In genomic region chr1:201495447-201496295, GRCh38 we compare ENCODE assay signal across 10 cellular contexts. TPM values are rescaled to one million over a fixed set of nuclear protein-coding genes. Genes with fewer than 3 reads are reported as not detected.
DNase-seq lines count a peak whose midpoint lies in the region; ATAC-seq and TF ChIP-seq lines count a peak whose summit lies in the region.
"Had no signal": no experiment of that assay in that cellular context is flagged by ENCODE, and none has a peak within 500 bp of the region (broad histone marks: within the 10 kb centered on the region; RNA-seq: fewer than 3 reads in every experiment).

No MANE protein-coding gene starts in this region.

- H3K27ac ChIP-seq in C4-2B (peak overlapping the region; percentile 6; the same call in 1 of the 2 replicates), cardiac muscle cell (peak overlapping the region; percentile 97)

- peaks cover 80% of the 10 kb centered on the region for H3K4me1 ChIP-seq in cardiac muscle cell (ENCODE audit: low read depth)

- in situ Hi-C loops in SK-MEL-5 (cut with HindIII; ENCODE audit: low pct_unique_long_range_greater_than_20kb, low sequenced_read_pairs): no loop called here

- H3K4me3 ChIP-seq in cardiac muscle cell: no peak overlapping the region

- peaks cover 2% of the 10 kb centered on the region for H3K4me1 Mint-ChIP-seq in activated T-helper 2 cell treated with anti-CD3 and anti-CD28 coated beads, Interferon-gamma antibody, Interleukin-2, Interleukin-4, amounts not matched to agents 10 μg/mL and 5 μg/mL and 100 μg/mL, durations not matched to agents 14 hours and 24 hours and 36 hours (ENCODE audit: low read depth)

- H3K27ac Mint-ChIP-seq in activated T-helper 2 cell treated with anti-CD3 and anti-CD28 coated beads, Interferon-gamma antibody, Interleukin-2, Interleukin-4, amounts not matched to agents 10 μg/mL and 5 μg/mL and 100 μg/mL, durations not matched to agents 14 hours and 24 hours and 36 hours: no peak overlapping the region
- H3K27ac Mint-ChIP-seq: dendritic cell treated with granulocyte-macrophage colony-stimulating factor and Interleukin-4, amounts not matched to agents 40 ng/mL and 50 ng/mL, for 4 days had no signal

- peak; percentile 88 for DNase-seq in SK-MEL-5 (ENCODE audit: low read depth, low spot score)
- DNase-seq in cardiac muscle cell (ENCODE audit: low read depth in 1 of 2, low spot score in 1 of 2): peak; percentile 88 to 97
- peak; percentile 98 for DNase-seq in pons (ENCODE audit: low spot score)
- DNase-seq in activated T-helper 2 cell treated with anti-CD3 and anti-CD28 coated beads, Interferon-gamma antibody, Interleukin-2, Interleukin-4, amounts not matched to agents 10 μg/mL and 5 μg/mL and 100 μg/mL, durations not matched to agents 14 hours and 24 hours and 36 hours (ENCODE audit: low spot score): no peak
- DNase-seq: DMS53 had no signal

- H3K9me3 Mint-ChIP-seq in activated T-helper 2 cell treated with anti-CD3 and anti-CD28 coated beads, Interferon-gamma antibody, Interleukin-2, Interleukin-4, amounts not matched to agents 10 μg/mL and 5 μg/mL and 100 μg/mL, durations not matched to agents 14 hours and 24 hours and 36 hours: no peaks in the 10 kb centered on the region
- H3K9me3 Mint-ChIP-seq: dendritic cell treated with granulocyte-macrophage colony-stimulating factor and Interleukin-4, amounts not matched to agents 40 ng/mL and 50 ng/mL, for 4 days had no signal

- H3K36me3 Mint-ChIP-seq in activated T-helper 2 cell treated with anti-CD3 and anti-CD28 coated beads, Interferon-gamma antibody, Interleukin-2, Interleukin-4, amounts not matched to agents 10 μg/mL and 5 μg/mL and 100 μg/mL, durations not matched to agents 14 hours and 24 hours and 36 hours (ENCODE audit: low read depth): peaks cover 39% of the 10 kb centered on the region

- H3K27me3 Mint-ChIP-seq in activated T-helper 2 cell treated with anti-CD3 and anti-CD28 coated beads, Interferon-gamma antibody, Interleukin-2, Interleukin-4, amounts not matched to agents 10 μg/mL and 5 μg/mL and 100 μg/mL, durations not matched to agents 14 hours and 24 hours and 36 hours (ENCODE audit: low read depth): no peaks in the 10 kb centered on the region
- H3K27me3 Mint-ChIP-seq: dendritic cell treated with granulocyte-macrophage colony-stimulating factor and Interleukin-4, amounts not matched to agents 40 ng/mL and 50 ng/mL, for 4 days had no signal

- no peaks in the 10 kb centered on the region for H3K36me3 ChIP-seq in cardiac muscle cell

- H3K9me3 ChIP-seq in cardiac muscle cell (ENCODE audit: low read depth): no peaks in the 10 kb centered on the region

- intact Hi-C loops in activated T-helper 2 cell treated with anti-CD3 and anti-CD28 coated beads, Interferon-gamma antibody, Interleukin-2, Interleukin-4, amounts not matched to agents 10 μg/mL and 5 μg/mL and 100 μg/mL, durations not matched to agents 14 hours and 24 hours and 36 hours (cut with micrococcal nuclease): no loop called here

- TF ChIP-seq CTCF in C4-2B (conservative IDR thresholded peaks at IDR 0.05) (no peak), cardiac muscle cell (IDR thresholded peaks at IDR 0.05; ENCODE audit: low read depth, low read length) (no peak)

- no peaks in the 10 kb centered on the region for H3K27me3 ChIP-seq in cardiac muscle cell

- ATAC-seq in GM19467 (IDR thresholded peaks at IDR 0.05; ENCODE audit: unreplicated experiment) (no peak), GM18858 (IDR thresholded peaks at IDR 0.05; ENCODE audit: unreplicated experiment) (no peak), HG03469 (IDR thresholded peaks at IDR 0.05; ENCODE audit: unreplicated experiment) (no peak)

- H3K4me3 Mint-ChIP-seq in activated T-helper 2 cell treated with anti-CD3 and anti-CD28 coated beads, Interferon-gamma antibody, Interleukin-2, Interleukin-4, amounts not matched to agents 10 μg/mL and 5 μg/mL and 100 μg/mL, durations not matched to agents 14 hours and 24 hours and 36 hours (ENCODE audit: low read depth): no peak overlapping the region
- H3K4me3 Mint-ChIP-seq: dendritic cell treated with granulocyte-macrophage colony-stimulating factor and Interleukin-4, amounts not matched to agents 40 ng/mL and 50 ng/mL, for 4 days had no signal

RNA-seq across cellular contexts. Expression of gene CSRP1, which starts 11.3 kb away (rescaled TPM):
- total RNA-seq in SK-MEL-5 (2014; rRNA removed; shearing (Covaris generic)): 56.4 and 67.0 TPM in 2 replicates
- polyA plus RNA-seq in SK-MEL-5 (2015; cell fraction: cytosol; rRNA removed): 92.8 and 99.8 TPM in 2 replicates
- 42.4 and 43.1 TPM in 2 replicates for polyA plus RNA-seq in SK-MEL-5 (2015; cell fraction: nucleus; rRNA removed)
- total RNA-seq in cardiac muscle cell: 135 and 174 TPM in 2 replicates
- 76.4 and 78.9 TPM in 2 replicates for polyA plus RNA-seq in cardiac muscle cell
- 61.4 and 62.9 TPM in 2 replicates for total RNA-seq in activated T-helper 2 cell treated with anti-CD3 and anti-CD28 coated beads, Interferon-gamma antibody, Interleukin-2, Interleukin-4, amounts not matched to agents 10 μg/mL and 5 μg/mL and 100 μg/mL, durations not matched to agents 14 hours and 24 hours and 36 hours

RNA-seq across cellular contexts. Expression of gene PHLDA3, which starts 26.7 kb away (rescaled TPM):
- 36.1 and 36.9 TPM in 2 replicates for total RNA-seq in SK-MEL-5 (2014; rRNA removed; shearing (Covaris generic))
- polyA plus RNA-seq in SK-MEL-5 (2015; cell fraction: cytosol; rRNA removed): 77.3 and 104 TPM in 2 replicates
- polyA plus RNA-seq in SK-MEL-5 (2015; cell fraction: nucleus; rRNA removed): 17.8 and 20.2 TPM in 2 replicates
- total RNA-seq in cardiac muscle cell: 54.4 and 61.5 TPM in 2 replicates
- polyA plus RNA-seq in cardiac muscle cell: 57.3 and 69.1 TPM in 2 replicates
- 8.8 and 9.2 TPM in 2 replicates for total RNA-seq in activated T-helper 2 cell treated with anti-CD3 and anti-CD28 coated beads, Interferon-gamma antibody, Interleukin-2, Interleukin-4, amounts not matched to agents 10 μg/mL and 5 μg/mL and 100 μg/mL, durations not matched to agents 14 hours and 24 hours and 36 hours

RNA-seq across cellular contexts. Expression of gene NAV1, which starts 43.3 kb away (rescaled TPM):
- 13.7 and 15.3 TPM in 2 replicates for total RNA-seq in SK-MEL-5 (2014; rRNA removed; shearing (Covaris generic))
- polyA plus RNA-seq in SK-MEL-5 (2015; cell fraction: cytosol; rRNA removed): 12.5 and 20.5 TPM in 2 replicates
- polyA plus RNA-seq in SK-MEL-5 (2015; cell fraction: nucleus; rRNA removed): 13.0 and 34.3 TPM in 2 replicates
- 113 and 151 TPM in 2 replicates for total RNA-seq in cardiac muscle cell
- 99.0 and 127 TPM in 2 replicates for polyA plus RNA-seq in cardiac muscle cell
- total RNA-seq in activated T-helper 2 cell treated with anti-CD3 and anti-CD28 coated beads, Interferon-gamma antibody, Interleukin-2, Interleukin-4, amounts not matched to agents 10 μg/mL and 5 μg/mL and 100 μg/mL, durations not matched to agents 14 hours and 24 hours and 36 hours: 1.3 and 1.6 TPM in 2 replicates
